29 cellular contexts compared by ENCODE assay signal in genomic region chr7:98228801-98229200, GRCh38. TPM values are rescaled to one million over a fixed set of nuclear protein-coding genes. Genes with fewer than 3 reads are reported as not detected.
"Had no signal": no experiment of that assay in that cellular context is flagged by ENCODE, and none has a peak within 500 bp of the region (broad histone marks: within the 10 kb centered on the region; RNA-seq: fewer than 3 reads in every experiment).

No MANE protein-coding gene starts in this region.

- H3K4me3 ChIP-seq: MG63, SJCRH30 had no signal

- H3K27ac Mint-ChIP-seq: activated CD4-positive, alpha-beta memory T cell treated with anti-CD3 and anti-CD28 coated beads for 36 hours; activated CD4-positive, alpha-beta T cell treated with anti-CD3 and anti-CD28 coated beads, Interleukin-2, amount 10 ng/mL, durations not matched to agents 7 days and 5 days; activated naive CD4-positive, alpha-beta T cell treated with anti-CD3 and anti-CD28 coated beads for 36 hours; activated naive CD8-positive, alpha-beta T cell; activated T-helper 17 cell treated with anti-CD3 and anti-CD28 coated beads, Interleukin-2, amount 50 U/mL, for 72 hours had no signal

- H3K27me3 ChIP-seq: MG63, SJCRH30 had no signal

- H3K4me2 ChIP-seq: SK-N-SH had no signal

- H3K9me3 Mint-ChIP-seq: activated CD4-positive, alpha-beta memory T cell treated with anti-CD3 and anti-CD28 coated beads for 36 hours; activated CD4-positive, alpha-beta T cell treated with anti-CD3 and anti-CD28 coated beads, Interleukin-2, amount 10 ng/mL, durations not matched to agents 7 days and 5 days; activated naive CD4-positive, alpha-beta T cell treated with anti-CD3 and anti-CD28 coated beads for 36 hours; activated T-cell treated with anti-CD3 and anti-CD28 coated beads, Interleukin-2, amount 50 U/mL, for 4 hours; activated T-helper 17 cell treated with anti-CD3 and anti-CD28 coated beads, Interleukin-2, amount 50 U/mL, for 72 hours had no signal

- ATAC-seq: activated T-cell treated with anti-CD3 and anti-CD28 coated beads, Interleukin-2, amount 50 U/mL, for 4 hours; activated T-helper 17 cell treated with anti-CD3 and anti-CD28 coated beads, Interleukin-2, amount 50 U/mL, for 72 hours; Panc1 had no signal

- DNase-seq: activated CD4-positive, alpha-beta memory T cell treated with anti-CD3 and anti-CD28 coated beads for 36 hours; activated CD4-positive, alpha-beta T cell treated with anti-CD3 and anti-CD28 coated beads, Interleukin-2, amount 10 ng/mL, durations not matched to agents 7 days and 5 days; activated CD4-positive, CD25-positive, alpha-beta regulatory T cell; activated CD8-positive, alpha-beta memory T cell treated with anti-CD3 and anti-CD28 coated beads for 24 hours; activated gamma-delta T cell; activated naive CD4-positive, alpha-beta T cell treated with anti-CD3 and anti-CD28 coated beads for 36 hours; activated T-cell treated with anti-CD3 and anti-CD28 coated beads, Interleukin-2, amount 50 U/mL, for 4 hours; anterior cingulate cortex; MG63; MV-4-11; NCI-H1092 treated with DMSO at 0.1 percent for 48 hours; NCI-H1417 treated with DMSO at 0.1 percent for 48 hours; NCI-H1694; NCI-H2029; NCI-H2107; NCI-H345; NCI-H510A; NCI-H526 treated with DMSO at 0.1 percent for 48 hours; NCI-H82; NK-92 treated with Interleukin-12 subunit alpha and Interleukin-12 subunit beta, amount 100 ng/mL, for 24 hours; OCI-M1; Right ventricle myocardium superior; RPMI8226; SK-N-SH had no signal

- H3K9me3 ChIP-seq: MG63, SJCRH30, SK-N-SH had no signal

- H3K27me3 Mint-ChIP-seq: activated CD4-positive, alpha-beta memory T cell treated with anti-CD3 and anti-CD28 coated beads for 36 hours; activated CD4-positive, alpha-beta T cell treated with anti-CD3 and anti-CD28 coated beads, Interleukin-2, amount 10 ng/mL, durations not matched to agents 7 days and 5 days; activated naive CD8-positive, alpha-beta T cell; activated T-helper 17 cell treated with anti-CD3 and anti-CD28 coated beads, Interleukin-2, amount 50 U/mL, for 72 hours had no signal

- H3K36me3 ChIP-seq: MG63, SJCRH30 had no signal

- H3K9ac ChIP-seq: SK-N-SH had no signal

- H3K4me1 Mint-ChIP-seq: activated CD4-positive, alpha-beta T cell treated with anti-CD3 and anti-CD28 coated beads, Interleukin-2, amount 10 ng/mL, durations not matched to agents 7 days and 5 days; activated T-helper 17 cell treated with anti-CD3 and anti-CD28 coated beads, Interleukin-2, amount 50 U/mL, for 72 hours had no signal

- H3K27ac ChIP-seq: SJCRH30, VCaP had no signal

- H3K36me3 Mint-ChIP-seq: activated naive CD8-positive, alpha-beta T cell had no signal

- H3K4me3 Mint-ChIP-seq: activated CD4-positive, alpha-beta memory T cell treated with anti-CD3 and anti-CD28 coated beads for 36 hours; activated CD4-positive, alpha-beta T cell treated with anti-CD3 and anti-CD28 coated beads, Interleukin-2, amount 10 ng/mL, durations not matched to agents 7 days and 5 days; activated naive CD4-positive, alpha-beta T cell treated with anti-CD3 and anti-CD28 coated beads for 36 hours; activated naive CD8-positive, alpha-beta T cell; activated T-cell treated with anti-CD3 and anti-CD28 coated beads, Interleukin-2, amount 50 U/mL, for 4 hours; activated T-helper 17 cell treated with anti-CD3 and anti-CD28 coated beads, Interleukin-2, amount 50 U/mL, for 72 hours had no signal

RNA-seq across cellular contexts. Expression of gene BHLHA15, which starts 17.6 kb away (rescaled TPM):
- total RNA-seq: activated CD4-positive, alpha-beta T cell treated with anti-CD3 and anti-CD28 coated beads, Interleukin-2, amount 10 ng/mL, durations not matched to agents 7 days and 5 days; activated T-helper 17 cell treated with anti-CD3 and anti-CD28 coated beads, Interleukin-2, amount 50 U/mL, for 72 hours; Right ventricle myocardium superior; SJCRH30 had no signal
